Comparison of ENCODE assay signal across 28 cellular contexts in genomic region chr7:133423618-133424017, GRCh38.
"Had no signal": no experiment of that assay in that cellular context is flagged by ENCODE, and none has a peak within 500 bp of the region (broad histone marks: within the 10 kb centered on the region; RNA-seq: fewer than 3 reads in every experiment).

No MANE protein-coding gene starts in this region.

- H3K36me3 ChIP-seq: colonic mucosa, gastrocnemius medialis, heart right ventricle had no signal

- H3K4me3 ChIP-seq: colonic mucosa, coronary artery, dorsolateral prefrontal cortex, esophagus muscularis mucosa, esophagus squamous epithelium, gastrocnemius medialis, gastroesophageal sphincter, heart left ventricle, heart right ventricle had no signal

- H3K9me3 ChIP-seq: colonic mucosa, esophagus muscularis mucosa, gastrocnemius medialis, gastroesophageal sphincter, heart left ventricle, heart right ventricle had no signal

- DNase-seq: colonic mucosa; cortex of kidney; dermis blood vessel endothelial cell; dorsolateral prefrontal cortex; effector CD4-positive, alpha-beta T cell; effector CD8-positive, alpha-beta T cell; effector memory CD4-positive, alpha-beta T cell; effector memory CD8-positive, alpha-beta T cell; endodermal cell; erythroblast; esophagus squamous epithelium; foreskin fibroblast; foreskin keratinocyte; foreskin melanocyte; gastrocnemius medialis; glutamatergic neuron; head of caudate nucleus had no signal

- H3K27me3 ChIP-seq: colonic mucosa, dorsolateral prefrontal cortex, esophagus muscularis mucosa, esophagus squamous epithelium, foreskin keratinocyte, gastrocnemius medialis, gastroesophageal sphincter, heart left ventricle, heart right ventricle had no signal

- ATAC-seq: effector memory CD8-positive, alpha-beta T cell; esophagus mucosa; foreskin keratinocyte; gastrocnemius medialis; gastroesophageal sphincter; heart left ventricle; heart right ventricle had no signal

- H3K27ac ChIP-seq: colonic mucosa, coronary artery, dorsolateral prefrontal cortex, epithelial cell of prostate, esophagus muscularis mucosa, esophagus squamous epithelium, foreskin keratinocyte, gastrocnemius medialis, gastroesophageal sphincter, heart left ventricle, heart right ventricle had no signal

- FAIRE-seq: colon, endometrium, endothelial cell of umbilical vein, frontal cortex had no signal

- H3K4me1 ChIP-seq: colonic mucosa, esophagus muscularis mucosa, foreskin keratinocyte, gastroesophageal sphincter, heart left ventricle had no signal
